2 cellular contexts compared by ENCODE assay signal in the genomic region with DNA sequence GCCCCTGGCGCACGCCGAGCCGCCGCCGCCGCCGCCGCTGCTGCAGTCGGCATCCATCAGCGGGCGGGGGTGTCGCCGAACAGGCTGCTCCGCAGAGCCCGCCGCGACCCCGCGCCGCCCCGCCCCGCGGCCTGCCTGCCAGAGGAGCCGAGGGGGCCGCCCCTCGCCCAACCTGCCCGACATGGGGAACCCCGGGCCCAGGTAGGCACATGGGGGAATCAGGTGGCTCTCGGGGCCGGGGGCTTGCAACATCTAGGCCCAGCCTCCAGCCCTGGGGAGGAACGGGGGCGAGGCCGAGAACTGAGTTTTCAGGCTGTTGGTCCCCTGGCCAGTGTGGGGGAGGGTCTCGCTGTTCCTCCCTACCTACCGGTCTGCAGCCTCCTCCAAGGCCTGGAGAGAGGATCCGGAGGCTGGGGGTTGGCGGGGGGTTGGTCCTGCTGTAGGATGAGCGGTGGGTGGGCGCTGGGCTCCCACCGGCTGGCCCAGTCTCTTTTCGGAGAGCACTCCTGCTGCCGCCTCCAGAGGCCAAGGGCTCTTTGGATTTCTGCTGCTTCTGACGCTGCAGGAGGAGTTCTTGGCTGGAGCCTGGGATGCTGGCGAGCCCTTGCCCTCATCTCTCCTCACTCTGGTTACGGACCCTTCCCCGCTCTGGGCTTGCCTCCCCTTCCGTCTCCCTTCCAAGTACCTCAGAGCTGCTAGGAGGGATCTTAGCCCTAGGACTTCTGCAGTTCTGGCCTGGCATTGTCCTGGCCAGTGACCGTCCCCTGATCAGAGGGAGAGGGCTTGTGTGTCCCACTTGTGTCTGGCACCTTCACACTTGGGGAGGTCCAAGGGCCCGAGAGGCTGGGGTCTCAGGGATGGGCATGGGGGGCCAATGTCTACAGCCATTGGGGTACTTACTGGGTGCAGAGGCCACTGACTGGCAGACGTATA.
TF ChIP-seq lines count a peak whose summit lies in the region.

EPB41L1 (plus strand) TSS at position 45 of the 933 bp plus-strand sequence. CDS start 19,038 bp downstream, outside the sequence.

TF ChIP-seq in HCT116, 20 proteins besides CTCF, POLR2A, EP300 and RAD21:
- TF ChIP-seq CEBPB (IDR thresholded peaks at IDR 0.05; ENCODE audit: low read depth) (no peak), ZFX (IDR thresholded peaks at IDR 0.05) (peak; percentile 53; the same call in 1 of the 2 replicates)
TF ChIP-seq in HCT116: peak in this region for 1.

TF ChIP-seq in GM12878, 131 proteins besides CTCF, POLR2A, EP300 and RAD21:
- TF ChIP-seq TCF3 (IDR thresholded peaks at IDR 0.05; ENCODE audit: borderline replicate concordance, insufficient read depth, low read depth, low read length) = no peak
- 0 out of 2 replicates have a peak, but pooled peaks have one; percentile 45 for TF ChIP-seq NKRF (conservative IDR thresholded peaks at IDR 0.05)
- peak; percentile 18; the same call in 1 of the 2 replicates for TF ChIP-seq LARP7 (IDR thresholded peaks at IDR 0.05)
- peak; percentile 63; the same call in 1 of the 2 replicates for TF ChIP-seq GATAD2B (conservative IDR thresholded peaks at IDR 0.05; ENCODE audit: low read depth)
